8 cellular contexts compared by ENCODE assay signal in genomic region chr2:127398239-127398590, GRCh38. TPM values are rescaled to one million over a fixed set of nuclear protein-coding genes. Genes with fewer than 3 reads are reported as not detected.
DNase-seq lines count a peak whose midpoint lies in the region; ATAC-seq, FAIRE-seq and TF ChIP-seq lines count a peak whose summit lies in the region.

No MANE protein-coding gene starts in this region.

- H3K9me3 Mint-ChIP-seq in activated naive CD8-positive, alpha-beta T cell treated with anti-CD3 and anti-CD28 coated beads, Interleukin-2, amount 10 ng/mL, durations not matched to agents 7 days and 5 days: peaks cover 3% of the 10 kb centered on the region

- H3K4me1 ChIP-seq in A549: peaks cover 55% of the 10 kb centered on the region

- no peak overlapping the region for H3K4me3 ChIP-seq in A549

- 6% methylated on average over 4 of the region's 4 CpGs for WGBS in A549 (ENCODE audit: missing lambda C conversion rate)

- H3K4me1 Mint-ChIP-seq in activated naive CD8-positive, alpha-beta T cell treated with anti-CD3 and anti-CD28 coated beads, Interleukin-2, amount 10 ng/mL, durations not matched to agents 7 days and 5 days: peaks cover 12% of the 10 kb centered on the region

- peak overlapping the region; percentile 71 to 81 for H3K27ac ChIP-seq in A549

- no peak for TF ChIP-seq EP300 in A549 (IDR thresholded peaks at IDR 0.05)

- no peak overlapping the region for H3K4me3 Mint-ChIP-seq in activated naive CD8-positive, alpha-beta T cell treated with anti-CD3 and anti-CD28 coated beads, Interleukin-2, amount 10 ng/mL, durations not matched to agents 7 days and 5 days

- ATAC-seq in A549 (peak; percentile 85 to 88), GM18502 (IDR thresholded peaks at IDR 0.05; ENCODE audit: poor library complexity, unreplicated experiment) (peak; percentile 94), HG02763 (IDR thresholded peaks at IDR 0.05; ENCODE audit: unreplicated experiment) (peak; percentile 89)
- peak; percentile 93 for ATAC-seq in activated naive CD8-positive, alpha-beta T cell treated with anti-CD3 and anti-CD28 coated beads, Interleukin-2, amount 10 ng/mL, durations not matched to agents 7 days and 5 days (ENCODE audit: low read depth)

- POLR2A ChIA-PET in A549 (lab: Yijun Ruan, JAX): interaction anchor here (1.2 to 1.6 kb wide), 2 partner anchors 9 to 10 kb away, joined by 5 to 8 read pairs; no protein-coding TSS in a partner anchor
- POLR2A ChIA-PET in activated naive CD8-positive, alpha-beta T cell treated with anti-CD3 and anti-CD28 coated beads, Interleukin-2, amount 10 ng/mL, durations not matched to agents 7 days and 5 days (lab: Charles Lee): interaction anchor here (0.7 kb wide), 2 partner anchors 10 to 66 kb away, joined by 3 to 8 read pairs; no protein-coding TSS in a partner anchor

- TF ChIP-seq POLR2A in A549 (IDR thresholded peaks at IDR 0.05; ENCODE audit: low read length): no peak

- H3K36me3 Mint-ChIP-seq in activated naive CD8-positive, alpha-beta T cell treated with anti-CD3 and anti-CD28 coated beads, Interleukin-2, amount 10 ng/mL, durations not matched to agents 7 days and 5 days: peaks cover 3% of the 10 kb centered on the region

- TF ChIP-seq RAD21 in A549 (conservative IDR thresholded peaks at IDR 0.05 in 1 of 2, IDR thresholded peaks at IDR 0.05 in 1 of 2): no peak

- DNase-seq in A549 (ENCODE audit: low read depth in 1 of 2, low spot score in 1 of 2): peak; percentile 84 to 95
- DNase-seq in NCI-H2196 (lab: John Stamatoyannopoulos, UW; ENCODE audit: unreplicated experiment): peak; percentile 86
- no peak for DNase-seq in activated naive CD8-positive, alpha-beta T cell treated with anti-CD3 and anti-CD28 coated beads, Interleukin-2, amount 10 ng/mL, durations not matched to agents 7 days and 5 days
- DNase-seq in hepatic stellate cell (ENCODE audit: low spot score): peak; percentile 97
- DNase-seq in smooth muscle cell of the brain vasculature (ENCODE audit: low read depth, low spot score): peak; percentile 52
- no peak for DNase-seq in superior temporal gyrus (ENCODE audit: extremely low spot score)

- no peak for FAIRE-seq in A549 (lab: Jason Lieb, UNC)

- H3K27ac Mint-ChIP-seq in activated naive CD8-positive, alpha-beta T cell treated with anti-CD3 and anti-CD28 coated beads, Interleukin-2, amount 10 ng/mL, durations not matched to agents 7 days and 5 days: no peak overlapping the region

- CTCF ChIA-PET in A549 (lab: Yijun Ruan, JAX): interaction anchor here (0.8 to 1.8 kb wide), 3 partner anchors 10 to 21 kb away, joined by 3 to 5 read pairs (median 5); no protein-coding TSS in a partner anchor

- H3K27me3 Mint-ChIP-seq in activated naive CD8-positive, alpha-beta T cell treated with anti-CD3 and anti-CD28 coated beads, Interleukin-2, amount 10 ng/mL, durations not matched to agents 7 days and 5 days: no peaks in the 10 kb centered on the region

- peaks cover 9% of the 10 kb centered on the region; the same call in 2 of the 3 replicates for H3K9me3 ChIP-seq in A549

- no peak for TF ChIP-seq CTCF in A549 (IDR thresholded peaks at IDR 0.05)

- peak overlapping the region; percentile 54 for H3K4me2 ChIP-seq in A549

TF ChIP-seq in A549, 52 proteins besides CTCF, POLR2A, EP300 and RAD21:
- no peak for TF ChIP-seq REST (IDR thresholded peaks at IDR 0.05)
- no peak for TF ChIP-seq HDAC2 (IDR thresholded peaks at IDR 0.05)
- TF ChIP-seq JUN (IDR thresholded peaks at IDR 0.05): 0 out of 5 replicates have a peak, but pooled peaks of 1 of the 2 experiments have one; percentile 27
- no peak for TF ChIP-seq TP53 (CRISPR knock-in tag; IDR thresholded peaks at IDR 0.05)
- TF ChIP-seq MYC (IDR thresholded peaks at IDR 0.05; ENCODE audit: borderline replicate concordance, low read length): no peak
- TF ChIP-seq RARB (CRISPR knock-in tag; IDR thresholded peaks at IDR 0.05): no peak
- no peak for TF ChIP-seq EHF (CRISPR knock-in tag; IDR thresholded peaks at IDR 0.05)
- TF ChIP-seq FOSL2 (IDR thresholded peaks at IDR 0.05): peak; percentile 68
- peak; percentile 95 for TF ChIP-seq FOSL2 (CRISPR knock-in tag; IDR thresholded peaks at IDR 0.05)
- peak; percentile 57; the same call in 1 of the 2 replicates for TF ChIP-seq MAX (IDR thresholded peaks at IDR 0.05)

RNA-seq across cellular contexts. Expression of gene MAP3K2, which starts 10.4 kb away (rescaled TPM):
- 29.7 and 36.1 TPM in 2 replicates for polyA plus RNA-seq in A549 (2011; rRNA removed)
- 4.9 and 7.0 TPM in 2 replicates for polyA plus RNA-seq in A549 (2012; cell fraction: cytosol; rRNA removed)
- polyA plus RNA-seq in A549 (2012; cell fraction: nucleus; rRNA removed): 4.5 and 5.3 TPM in 2 replicates
- polyA plus RNA-seq in A549 (2017; fragmentation: RNase III; extraction: RNeasy Plus Mini Kit Qiagen cat#74134 plus additional on column Dnase treatment): 12.3 to 13.2 TPM (median 12.8 TPM) in 3 replicates
- 43.3 and 43.6 TPM in 2 replicates for polyA minus RNA-seq in A549 (2011; rRNA and poly(A)+ RNA removed)
- 10 to 100 TPM; 65.2 to 69.0 TPM for total RNA-seq in activated naive CD8-positive, alpha-beta T cell treated with anti-CD3 and anti-CD28 coated beads, Interleukin-2, amount 10 ng/mL, durations not matched to agents 7 days and 5 days

RNA-seq across cellular contexts. Expression of gene PROC, which starts 20.0 kb away (rescaled TPM):
- polyA plus RNA-seq in A549 (2011; rRNA removed) (2.0 and 2.6 TPM in 2 replicates), A549 (2017; fragmentation: RNase III; extraction: RNeasy Plus Mini Kit Qiagen cat#74134 plus additional on column Dnase treatment) (6.4 to 7.9 TPM (median 7.7 TPM) in 3 replicates)
- 6.3 and 7.1 TPM in 2 replicates for polyA plus RNA-seq in A549 (2012; cell fraction: cytosol; rRNA removed)
- polyA plus RNA-seq in A549 (2012; cell fraction: nucleus; rRNA removed): 5.4 and 6.3 TPM in 2 replicates
- polyA minus RNA-seq in A549 (2011; rRNA and poly(A)+ RNA removed): 0.54 and 1.4 TPM in 2 replicates
- total RNA-seq in activated naive CD8-positive, alpha-beta T cell treated with anti-CD3 and anti-CD28 coated beads, Interleukin-2, amount 10 ng/mL, durations not matched to agents 7 days and 5 days: not detected

Comparison
In these comparisons a context has a peak if more than half of its experiments do, and no peak if none do; other contexts are left out.
1. DNase-seq: peak in A549 (2 of 2), NCI-H2196 (single experiment), hepatic stellate cell (single experiment) and smooth muscle cell of the brain vasculature (single experiment); none in activated naive CD8-positive, alpha-beta T cell treated with anti-CD3 and anti-CD28 coated beads, Interleukin-2, amount 10 ng/mL, durations not matched to agents 7 days and 5 days (single experiment) and superior temporal gyrus (single experiment).
2. Peak in every context shown above with its lines, with median percentiles within 50 percentile points of each other: ATAC-seq.